Comparison of ENCODE assay signal across 24 cellular contexts in the genomic region with DNA sequence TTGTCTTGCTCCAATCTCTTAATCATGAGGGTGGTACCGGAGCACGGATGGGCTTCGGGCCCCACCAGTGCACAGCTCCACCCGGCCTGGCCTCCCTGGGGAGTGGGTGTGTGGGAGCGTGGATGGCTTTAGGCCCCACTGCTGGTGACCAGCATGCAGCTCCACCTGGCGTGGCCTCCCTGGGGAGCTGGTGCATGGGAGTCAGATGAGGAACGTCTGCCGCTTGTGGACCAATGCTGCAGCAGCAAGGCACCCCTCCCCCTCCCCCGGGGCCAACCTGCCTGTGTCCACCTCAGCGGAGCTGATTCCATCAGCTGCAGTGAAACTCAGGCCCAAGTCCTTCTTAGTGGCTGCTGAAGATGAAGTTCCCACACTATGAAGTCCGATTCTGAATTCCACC.
"Had no signal": no experiment of that assay in that cellular context is flagged by ENCODE, and none has a peak within 500 bp of the region (broad histone marks: within the 10 kb centered on the region; RNA-seq: fewer than 3 reads in every experiment).

No MANE protein-coding gene starts in this region.

- H3K9me3 Mint-ChIP-seq: activated naive CD4-positive, alpha-beta T cell treated with anti-CD3 and anti-CD28 coated beads for 36 hours; activated naive CD8-positive, alpha-beta T cell treated with anti-CD3 and anti-CD28 coated beads for 36 hours; activated T-cell treated with anti-CD3 and anti-CD28 coated beads, Interleukin-2, amount 50 U/mL, for 72 hours; effector memory CD8-positive, alpha-beta T cell had no signal

- H3K4me1 Mint-ChIP-seq: activated CD4-positive, alpha-beta T cell treated with anti-CD3 and anti-CD28 coated beads for 36 hours; activated naive CD8-positive, alpha-beta T cell treated with anti-CD3 and anti-CD28 coated beads for 36 hours; nephron; stimulated activated memory B cell treated with anti-CD40 and anti-IgM and Interleukin-4, amounts not matched to agents 10 μg/mL and 1 μg/mL and 100 μg/mL, for 72 hours had no signal

- H3K27me3 Mint-ChIP-seq: activated CD4-positive, alpha-beta T cell treated with anti-CD3 and anti-CD28 coated beads for 36 hours; activated naive CD8-positive, alpha-beta T cell treated with anti-CD3 and anti-CD28 coated beads for 36 hours; effector memory CD8-positive, alpha-beta T cell; stimulated activated memory B cell treated with anti-CD40 and anti-IgM and Interleukin-4, amounts not matched to agents 10 μg/mL and 1 μg/mL and 100 μg/mL, for 72 hours had no signal

- DNase-seq: activated CD4-positive, alpha-beta T cell treated with anti-CD3 and anti-CD28 coated beads for 36 hours; activated CD4-positive, CD25-positive, alpha-beta regulatory T cell; activated CD8-positive, alpha-beta T cell treated with anti-CD3 and anti-CD28 coated beads, Interleukin-2, amount 10 ng/mL, durations not matched to agents 7 days and 5 days; activated naive CD4-positive, alpha-beta T cell treated with anti-CD3 and anti-CD28 coated beads for 36 hours; activated naive CD8-positive, alpha-beta T cell treated with anti-CD3 and anti-CD28 coated beads for 36 hours; activated T-cell treated with anti-CD3 and anti-CD28 coated beads for 4 hours; activated T-cell treated with anti-CD3 and anti-CD28 coated beads, Interleukin-2, amount 50 U/mL, for 72 hours; adrenal gland; cerebellar nuclear complex; effector memory CD8-positive, alpha-beta T cell; erythroblast; gastrocnemius medialis; glutamatergic neuron; left cardiac atrium; left ventricle myocardium superior; ovary; sigmoid colon; small intestine; stimulated activated CD4-positive, alpha-beta T cell treated with anti-CD3 and anti-CD28 coated beads, Interleukin-1b, Interleukin-23, amount 100 ng/mL, for 48 hours; stimulated activated CD4-positive, alpha-beta T cell treated with anti-CD3 and anti-CD28 coated beads, Interleukin-4, amount 100 ng/mL, for 4 hours; stimulated activated CD8-positive, alpha-beta memory T cell treated with anti-CD3 and anti-CD28 coated beads, Interleukin-4, amount 100 ng/mL, for 48 hours had no signal

- ATAC-seq: activated CD4-positive, alpha-beta T cell treated with anti-CD3 and anti-CD28 coated beads for 36 hours; activated CD8-positive, alpha-beta T cell treated with anti-CD3 and anti-CD28 coated beads, Interleukin-2, amount 10 ng/mL, durations not matched to agents 7 days and 5 days; activated T-cell treated with anti-CD3 and anti-CD28 coated beads, Interleukin-2, amount 50 U/mL, for 72 hours; body of pancreas; effector memory CD8-positive, alpha-beta T cell; gastrocnemius medialis; left cardiac atrium; left ventricle myocardium superior; stimulated activated memory B cell treated with anti-CD40 and anti-IgM and Interleukin-4, amounts not matched to agents 10 μg/mL and 1 μg/mL and 100 μg/mL, for 72 hours had no signal

- H3K27ac Mint-ChIP-seq: activated CD4-positive, alpha-beta T cell treated with anti-CD3 and anti-CD28 coated beads for 36 hours; activated CD8-positive, alpha-beta T cell treated with anti-CD3 and anti-CD28 coated beads, Interleukin-2, amount 10 ng/mL, durations not matched to agents 7 days and 5 days; activated naive CD4-positive, alpha-beta T cell treated with anti-CD3 and anti-CD28 coated beads for 36 hours; activated naive CD8-positive, alpha-beta T cell treated with anti-CD3 and anti-CD28 coated beads for 36 hours; activated T-cell treated with anti-CD3 and anti-CD28 coated beads, Interleukin-2, amount 50 U/mL, for 72 hours; effector memory CD8-positive, alpha-beta T cell; nephron; stimulated activated memory B cell treated with anti-CD40 and anti-IgM and Interleukin-4, amounts not matched to agents 10 μg/mL and 1 μg/mL and 100 μg/mL, for 72 hours had no signal

- H3K4me3 Mint-ChIP-seq: activated CD4-positive, alpha-beta T cell treated with anti-CD3 and anti-CD28 coated beads for 36 hours; activated CD8-positive, alpha-beta T cell treated with anti-CD3 and anti-CD28 coated beads, Interleukin-2, amount 10 ng/mL, durations not matched to agents 7 days and 5 days; activated naive CD4-positive, alpha-beta T cell treated with anti-CD3 and anti-CD28 coated beads for 36 hours; activated naive CD8-positive, alpha-beta T cell treated with anti-CD3 and anti-CD28 coated beads for 36 hours; activated T-cell treated with anti-CD3 and anti-CD28 coated beads, Interleukin-2, amount 50 U/mL, for 72 hours; effector memory CD8-positive, alpha-beta T cell; nephron; stimulated activated memory B cell treated with anti-CD40 and anti-IgM and Interleukin-4, amounts not matched to agents 10 μg/mL and 1 μg/mL and 100 μg/mL, for 72 hours had no signal
